1 cellular context compared by ENCODE assay signal in genomic region chr1:211889307-211890090, GRCh38.
TF ChIP-seq lines count a peak whose summit lies in the region.

No MANE protein-coding gene starts in this region.

TF ChIP-seq in HEK293, 187 proteins besides CTCF, POLR2A, EP300 and RAD21 (continued from another document):
- 0 out of 2 replicates have a peak, but pooled peaks have one; percentile 19 for TF ChIP-seq ZNF692 (tag by site-specific recombination; IDR thresholded peaks at IDR 0.05)
- 0 out of 2 replicates have a peak, but pooled peaks have one; percentile 33 for TF ChIP-seq ZBTB20 (tag by site-specific recombination; IDR thresholded peaks at IDR 0.05)
- 0 out of 2 replicates have a peak, but pooled peaks have one; percentile 23 for TF ChIP-seq GLIS1 (tag by site-specific recombination; IDR thresholded peaks at IDR 0.05)
- peak; percentile 13; the same call in 1 of the 2 replicates for TF ChIP-seq ZNF335 (tag by site-specific recombination; conservative IDR thresholded peaks at IDR 0.05)
- 0 out of 2 replicates have a peak, but pooled peaks have one; percentile 6 for TF ChIP-seq ZBTB48 (tag by site-specific recombination; IDR thresholded peaks at IDR 0.05)
- TF ChIP-seq ZBTB26 (tag by site-specific recombination; optimal IDR thresholded peaks at IDR 0.05) = peak; percentile 69
- peak; percentile 78 for TF ChIP-seq ZIC2 (tag by site-specific recombination; IDR thresholded peaks at IDR 0.05)
- TF ChIP-seq GLIS2 (tag by site-specific recombination; IDR thresholded peaks at IDR 0.05) = 0 out of 2 replicates have a peak, but pooled peaks have one; percentile 23
- TF ChIP-seq ZFHX2 (tag by site-specific recombination; conservative IDR thresholded peaks at IDR 0.05) = peak; percentile 71
- TF ChIP-seq ZNF398 (tag by site-specific recombination; IDR thresholded peaks at IDR 0.05) = peak; percentile 19; the same call in 1 of the 2 replicates
- peak; percentile 49 for TF ChIP-seq SP2 (tag by site-specific recombination; IDR thresholded peaks at IDR 0.05)
- peak; percentile 88 for TF ChIP-seq ZNF341 (tag by site-specific recombination; IDR thresholded peaks at IDR 0.05; ENCODE audit: low read depth)
- peak; percentile 92 for TF ChIP-seq ZBTB8A (tag by site-specific recombination; IDR thresholded peaks at IDR 0.05)
